Comparison of ENCODE assay signal across 8 cellular contexts in genomic region chr1:116417678-116418077, GRCh38. TPM values are rescaled to one million over a fixed set of nuclear protein-coding genes. Genes with fewer than 3 reads are reported as not detected.
DNase-seq lines count a peak whose midpoint lies in the region; ATAC-seq and TF ChIP-seq lines count a peak whose summit lies in the region.

No MANE protein-coding gene starts in this region.

- H3K9me3 ChIP-seq in AG04450 (ENCODE audit: control insufficient read depth, insufficient read depth, low read length) = no peaks in the 10 kb centered on the region
- no peaks in the 10 kb centered on the region for H3K9me3 ChIP-seq in Karpas-422 (ENCODE audit: low read length)
- H3K9me3 ChIP-seq in naive thymus-derived CD4-positive, alpha-beta T cell (ENCODE audit: control insufficient read depth in 2 of 3, low read length in 3 of 3) = no peaks in the 10 kb centered on the region

- peak overlapping the region; percentile 99 for H3K9ac ChIP-seq in Karpas-422 (ENCODE audit: low read length)

- POLR2A ChIA-PET in AG04450 (lab: Yijun Ruan, JAX) = no interaction called here
- POLR2A ChIA-PET in naive thymus-derived CD4-positive, alpha-beta T cell (lab: Charles Lee) = interaction anchor here (0.6 to 4.4 kb wide), 16 partner anchors 7 to 254 kb away, joined by 3 to 36 read pairs (median 5); partner anchors contain the start of gene ATP1A1

- no peak overlapping the region for H2AFZ ChIP-seq in Karpas-422 (ENCODE audit: low read length)

- no peak for ATAC-seq in naive thymus-derived CD4-positive, alpha-beta T cell
- ATAC-seq in HG02870 (IDR thresholded peaks at IDR 0.05; ENCODE audit: unreplicated experiment) = no peak

- H3K36me3 Mint-ChIP-seq in dendritic cell treated with granulocyte-macrophage colony-stimulating factor and Interleukin-4, amounts not matched to agents 40 ng/mL and 50 ng/mL, for 4 days (ENCODE audit: low read depth) = no peaks in the 10 kb centered on the region
- peaks cover 0 to 17% (median 14%) of the 10 kb centered on the region in 5 donors for H3K36me3 Mint-ChIP-seq in naive thymus-derived CD4-positive, alpha-beta T cell

- H3K9me2 ChIP-seq in Karpas-422 (replicated peaks; ENCODE audit: insufficient read depth, low read length) = no peaks in the 10 kb centered on the region

- no peaks in the 10 kb centered on the region for H4K20me1 ChIP-seq in Karpas-422 (ENCODE audit: insufficient read depth, low read depth, low read length)

- peaks cover 11% of the 10 kb centered on the region for H3K79me2 ChIP-seq in Karpas-422 (ENCODE audit: low read length)

- H3K36me3 ChIP-seq in Karpas-422 (ENCODE audit: insufficient read depth, low read length) = no peaks in the 10 kb centered on the region
- H3K36me3 ChIP-seq in naive thymus-derived CD4-positive, alpha-beta T cell (ENCODE audit: control insufficient read depth in 2 of 3, insufficient read depth in 3 of 3, low read length in 3 of 3) = no peaks in the 10 kb centered on the region

- H3K4me1 Mint-ChIP-seq in dendritic cell treated with granulocyte-macrophage colony-stimulating factor and Interleukin-4, amounts not matched to agents 40 ng/mL and 50 ng/mL, for 4 days (ENCODE audit: low read depth) = peaks cover 12% of the 10 kb centered on the region
- peaks cover 26 to 56% (median 47%) of the 10 kb centered on the region in 7 donors for H3K4me1 Mint-ChIP-seq in naive thymus-derived CD4-positive, alpha-beta T cell

- DNase-seq in AG04450 (ENCODE audit: low read depth, low spot score) (no peak), Karpas-422 (no peak), LoVo (ENCODE audit: low spot score) (no peak), NCI-H1436 treated with DMSO at 0.1 percent for 48 hours (lab: John Stamatoyannopoulos, UW) (no peak)
- peak in 1 of 9 donors; percentile 8 for DNase-seq in naive thymus-derived CD4-positive, alpha-beta T cell
- DNase-seq in stimulated activated naive CD4-positive, alpha-beta T cell (lab: John Stamatoyannopoulos, UW) = no peak

- H3K9me3 Mint-ChIP-seq in dendritic cell treated with granulocyte-macrophage colony-stimulating factor and Interleukin-4, amounts not matched to agents 40 ng/mL and 50 ng/mL, for 4 days = no peaks in the 10 kb centered on the region
- H3K9me3 Mint-ChIP-seq in naive thymus-derived CD4-positive, alpha-beta T cell = peaks cover 0 to 5% (median 0%) of the 10 kb centered on the region in 11 donors

- CTCF ChIA-PET in AG04450 (lab: Charles Lee) = interaction anchor here (0.6 to 2.8 kb wide), 4 partner anchors 19 to 279 kb away, joined by 3 to 15 read pairs (median 3); no protein-coding TSS in a partner anchor
- CTCF ChIA-PET in naive thymus-derived CD4-positive, alpha-beta T cell (lab: Charles Lee) = interaction anchor here (1.6 kb wide), 1 partner anchor 42 kb away, joined by 6 read pairs; no protein-coding TSS in a partner anchor

- H3K4me3 Mint-ChIP-seq in dendritic cell treated with granulocyte-macrophage colony-stimulating factor and Interleukin-4, amounts not matched to agents 40 ng/mL and 50 ng/mL, for 4 days = peak overlapping the region; percentile 86
- H3K4me3 Mint-ChIP-seq in naive thymus-derived CD4-positive, alpha-beta T cell = peak overlapping the region; percentile 85 to 95 (median 89)

- H3K27ac Mint-ChIP-seq in dendritic cell treated with granulocyte-macrophage colony-stimulating factor and Interleukin-4, amounts not matched to agents 40 ng/mL and 50 ng/mL, for 4 days = peak overlapping the region; percentile 79
- peak overlapping the region; percentile 83 to 98 (median 95) for H3K27ac Mint-ChIP-seq in naive thymus-derived CD4-positive, alpha-beta T cell

- H3K27me3 ChIP-seq in AG04450 (ENCODE audit: control insufficient read depth, insufficient read depth, low read length) = peaks cover 2% of the 10 kb centered on the region
- H3K27me3 ChIP-seq in Karpas-422 (ENCODE audit: low read length) = no peaks in the 10 kb centered on the region
- H3K27me3 ChIP-seq in naive thymus-derived CD4-positive, alpha-beta T cell (ENCODE audit: control insufficient read depth in 2 of 2, insufficient read depth in 2 of 2, low read length in 2 of 2) = no peaks in the 10 kb centered on the region

- intact Hi-C loops in dendritic cell treated with granulocyte-macrophage colony-stimulating factor and Interleukin-4, amounts not matched to agents 40 ng/mL and 50 ng/mL, for 4 days (cut with micrococcal nuclease) = no loop called here
- intact Hi-C loops in naive thymus-derived CD4-positive, alpha-beta T cell (cut with micrococcal nuclease) = loop anchor here (1.0 to 5.0 kb wide), 7 partner anchors 40 to 266 kb away; partner anchors contain the start of genes ATP1A1 (in 1 of the 2) and CD58 (in 1 of the 2)

- H3K4me3 ChIP-seq in AG04450 (ENCODE audit: low read depth, low read length) (peak overlapping the region; percentile 94), Karpas-422 (ENCODE audit: low read length) (peak overlapping the region; percentile 97)
- peak overlapping the region; percentile 97 for H3K4me3 ChIP-seq in naive thymus-derived CD4-positive, alpha-beta T cell (ENCODE audit: low read length)

- no peak for TF ChIP-seq CTCF in AG04450 (IDR thresholded peaks at IDR 0.05; ENCODE audit: low read depth, low read length)

- H3K4me2 ChIP-seq in Karpas-422 (ENCODE audit: low read depth, low read length, poor library complexity, severe bottlenecking) = peak overlapping the region; percentile 90

- peaks cover 6% of the 10 kb centered on the region for H3K27me3 Mint-ChIP-seq in dendritic cell treated with granulocyte-macrophage colony-stimulating factor and Interleukin-4, amounts not matched to agents 40 ng/mL and 50 ng/mL, for 4 days
- H3K27me3 Mint-ChIP-seq in naive thymus-derived CD4-positive, alpha-beta T cell = peaks cover 0 to 11% (median 0%) of the 10 kb centered on the region in 5 donors

- H3K4me1 ChIP-seq in Karpas-422 (ENCODE audit: low read length) = peaks cover 59% of the 10 kb centered on the region
- peaks cover 12 to 18% of the 10 kb centered on the region in 2 donors for H3K4me1 ChIP-seq in naive thymus-derived CD4-positive, alpha-beta T cell (ENCODE audit: control insufficient read depth in 2 of 2, insufficient read depth in 2 of 2, low read length in 2 of 2)

- no peak overlapping the region for H3K27ac ChIP-seq in AG04450 (ENCODE audit: low read depth, low read length)
- H3K27ac ChIP-seq in Karpas-422 (ENCODE audit: low read length) = peak overlapping the region; percentile 91
- H3K27ac ChIP-seq in naive thymus-derived CD4-positive, alpha-beta T cell (ENCODE audit: low read depth, low read length) = peak overlapping the region; percentile 87

RNA-seq across cellular contexts. Expression of gene ATP1A1, which starts 44.6 kb away (rescaled TPM):
- 189 and 194 TPM in 2 replicates for polyA plus RNA-seq in AG04450 (2011; rRNA removed)
- polyA minus RNA-seq in AG04450 (2011; rRNA and poly(A)+ RNA removed) = 238 and 263 TPM in 2 replicates
- 931 and 967 TPM in 2 replicates for total RNA-seq in Karpas-422 (2014; rRNA removed; shearing (Covaris generic); ENCODE audit: low replicate concordance)
- total RNA-seq in naive thymus-derived CD4-positive, alpha-beta T cell = 100 to 1,000 TPM; 228 to 315 (median 287) TPM
- 10 to 100 TPM; 75.0 to 86.0 TPM for polyA plus RNA-seq in naive thymus-derived CD4-positive, alpha-beta T cell
